16 cellular contexts compared by ENCODE assay signal in genomic region chr16:12869681-12870427, GRCh38. TPM values are rescaled to one million over a fixed set of nuclear protein-coding genes. Genes with fewer than 3 reads are reported as not detected.
"Had no signal": no experiment of that assay in that cellular context is flagged by ENCODE, and none has a peak within 500 bp of the region (broad histone marks: within the 10 kb centered on the region; RNA-seq: fewer than 3 reads in every experiment).

No MANE protein-coding gene starts in this region.

- H3K27ac Mint-ChIP-seq: activated CD4-positive, alpha-beta T cell treated with anti-CD3 and anti-CD28 coated beads for 36 hours; activated CD8-positive, alpha-beta T cell treated with anti-CD3 and anti-CD28 coated beads, Interleukin-2, amount 10 ng/mL, durations not matched to agents 7 days and 5 days; activated naive CD8-positive, alpha-beta T cell treated with anti-CD3 and anti-CD28 coated beads, Interleukin-2, amount 50 U/mL, for 24 hours; activated T-helper 1 cell treated with anti-CD3 and anti-CD28 coated beads, Interleukin-12 subunit alpha, Interleukin-12 subunit beta, Interleukin-2, Interleukin-4 antibody, amounts not matched to agents 30 ng/mL and 10 ng/mL and 1 ng/mL, durations not matched to agents 14 hours and 24 hours and 36 hours had no signal

- H3K4me3 ChIP-seq: ascending aorta, heart right ventricle, psoas muscle, sigmoid colon, upper lobe of left lung had no signal

- H3K36me3 ChIP-seq: ascending aorta, heart right ventricle, sigmoid colon, upper lobe of left lung, WERI-Rb-1 had no signal

- H3K27me3 ChIP-seq: ascending aorta, sigmoid colon, upper lobe of left lung had no signal

- H3K4me1 ChIP-seq: ascending aorta, heart right ventricle, psoas muscle, sigmoid colon, upper lobe of left lung had no signal

- H3K27ac ChIP-seq: ascending aorta, heart right ventricle, psoas muscle, sigmoid colon, upper lobe of left lung, WERI-Rb-1 had no signal

- DNase-seq: activated CD4-positive, alpha-beta T cell treated with anti-CD3 and anti-CD28 coated beads for 36 hours; activated CD8-positive, alpha-beta memory T cell treated with anti-CD3 and anti-CD28 coated beads, Interleukin-2, amount 50 U/mL, for 48 hours; activated CD8-positive, alpha-beta T cell treated with anti-CD3 and anti-CD28 coated beads, Interleukin-2, amount 10 ng/mL, durations not matched to agents 7 days and 5 days; activated naive CD4-positive, alpha-beta T cell; activated naive CD8-positive, alpha-beta T cell treated with anti-CD3 and anti-CD28 coated beads, Interleukin-2, amount 50 U/mL, for 24 hours; heart right ventricle; left ventricle myocardium superior; mesendoderm; psoas muscle; sigmoid colon; stimulated activated CD4-positive, alpha-beta T cell treated with anti-CD3 and anti-CD28 coated beads, Interleukin-2, amount 100 ng/mL, for 48 hours; stimulated activated naive CD8-positive, alpha-beta T cell treated with anti-CD3 and anti-CD28 coated beads, Interleukin-15, Interleukin-2, amounts not matched to agents 100 U/mL and 50 U/mL, for 24 hours; upper lobe of left lung; WERI-Rb-1 had no signal

- H3K4me3 Mint-ChIP-seq: activated CD4-positive, alpha-beta T cell treated with anti-CD3 and anti-CD28 coated beads for 36 hours; activated CD8-positive, alpha-beta T cell treated with anti-CD3 and anti-CD28 coated beads, Interleukin-2, amount 10 ng/mL, durations not matched to agents 7 days and 5 days; activated naive CD8-positive, alpha-beta T cell treated with anti-CD3 and anti-CD28 coated beads, Interleukin-2, amount 50 U/mL, for 24 hours; activated T-helper 1 cell treated with anti-CD3 and anti-CD28 coated beads, Interleukin-12 subunit alpha, Interleukin-12 subunit beta, Interleukin-2, Interleukin-4 antibody, amounts not matched to agents 30 ng/mL and 10 ng/mL and 1 ng/mL, durations not matched to agents 14 hours and 24 hours and 36 hours had no signal

- H3K4me1 Mint-ChIP-seq: activated CD4-positive, alpha-beta T cell treated with anti-CD3 and anti-CD28 coated beads for 36 hours; activated naive CD8-positive, alpha-beta T cell treated with anti-CD3 and anti-CD28 coated beads, Interleukin-2, amount 50 U/mL, for 24 hours had no signal

- ATAC-seq: activated CD4-positive, alpha-beta T cell treated with anti-CD3 and anti-CD28 coated beads for 36 hours; activated CD8-positive, alpha-beta T cell treated with anti-CD3 and anti-CD28 coated beads, Interleukin-2, amount 10 ng/mL, durations not matched to agents 7 days and 5 days; activated naive CD8-positive, alpha-beta T cell treated with anti-CD3 and anti-CD28 coated beads, Interleukin-2, amount 50 U/mL, for 24 hours; heart right ventricle; left ventricle myocardium superior; psoas muscle; stimulated activated naive CD8-positive, alpha-beta T cell treated with anti-CD3 and anti-CD28 coated beads, Interleukin-15, Interleukin-2, amounts not matched to agents 100 U/mL and 50 U/mL, for 24 hours had no signal

RNA-seq across cellular contexts. Expression of gene SHISA9, which starts 31.5 kb away (rescaled TPM):
- total RNA-seq: activated CD8-positive, alpha-beta T cell treated with anti-CD3 and anti-CD28 coated beads, Interleukin-2, amount 10 ng/mL, durations not matched to agents 7 days and 5 days had no signal
